In the genomic region with DNA sequence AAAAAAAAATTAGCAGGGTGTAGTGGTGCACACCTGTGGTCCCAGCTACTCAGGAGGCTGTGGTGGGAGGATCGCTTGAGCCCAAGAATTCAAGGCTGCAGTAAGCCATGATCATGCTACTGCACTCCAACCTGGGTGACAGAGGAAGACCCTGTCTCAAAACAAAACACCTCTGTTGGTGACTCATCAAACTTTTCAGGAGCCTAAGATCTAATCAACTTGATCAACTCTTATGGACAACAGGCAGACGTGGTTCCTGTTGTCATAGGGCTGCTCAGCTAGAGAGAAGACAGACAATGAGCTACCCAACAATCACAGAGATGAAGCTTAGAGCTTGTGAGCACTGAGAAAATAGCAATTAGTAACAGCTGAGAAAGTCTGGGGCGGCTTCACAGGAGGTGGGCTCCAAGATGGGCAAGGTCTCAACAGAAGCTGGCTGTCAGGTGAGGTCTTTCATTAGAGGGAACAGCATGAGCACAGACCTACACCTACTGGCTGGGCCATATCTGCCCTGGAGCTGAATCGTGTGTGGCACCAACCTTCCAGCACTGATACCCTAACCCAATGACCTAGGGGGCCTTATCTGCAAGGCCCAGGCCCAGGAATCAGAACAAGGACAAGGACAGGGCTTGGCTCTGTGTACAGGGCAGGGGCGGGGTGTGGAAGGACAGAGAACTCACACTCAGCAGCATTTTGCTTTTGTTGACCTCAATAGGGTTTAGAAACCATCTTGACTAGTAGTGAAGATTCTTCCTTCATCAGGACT, we compare ENCODE assay signal across 1 cellular context.
TF ChIP-seq lines count a peak whose summit lies in the region.

No MANE protein-coding gene starts in this region.

TF ChIP-seq in K562, 482 proteins besides CTCF, POLR2A, EP300 and RAD21 (continued from another document and continues in another):
- TF ChIP-seq SRSF3 (IDR thresholded peaks at IDR 0.05; ENCODE audit: insufficient read depth, low read length) (no peak), HLTF (IDR thresholded peaks at IDR 0.05) (no peak; the same call in 1 of the 2 replicates), RERE (CRISPR knock-in tag; IDR thresholded peaks at IDR 0.05; ENCODE audit: borderline replicate concordance) (no peak), CHCHD3 (CRISPR knock-in tag; IDR thresholded peaks at IDR 0.05) (no peak), ZC3H4 (CRISPR knock-in tag; IDR thresholded peaks at IDR 0.05; ENCODE audit: borderline replicate concordance) (no peak), RBM25 (IDR thresholded peaks at IDR 0.05; ENCODE audit: low read depth, low read length, severe bottlenecking) (no peak), CAMTA2 (CRISPR knock-in tag; conservative IDR thresholded peaks at IDR 0.05) (no peak), WHSC1 (IDR thresholded peaks at IDR 0.05; ENCODE audit: low read length) (no peak), ZNF175 (CRISPR knock-in tag; IDR thresholded peaks at IDR 0.05; ENCODE audit: low read depth) (no peak), ZNF76 (CRISPR knock-in tag; IDR thresholded peaks at IDR 0.05; ENCODE audit: borderline replicate concordance) (no peak), ZBTB17 (CRISPR knock-in tag; IDR thresholded peaks at IDR 0.05) (no peak), NFXL1 (CRISPR knock-in tag; IDR thresholded peaks at IDR 0.05) (no peak), LEF1 (IDR thresholded peaks at IDR 0.05) (0 out of 2 replicates have a peak, but pooled peaks have one; percentile 29), PTBP1 (IDR thresholded peaks at IDR 0.05; ENCODE audit: low read depth, low read length) (no peak), MCM7 (IDR thresholded peaks at IDR 0.05) (no peak), YBX1 (IDR thresholded peaks at IDR 0.05) (no peak), PHF21A (IDR thresholded peaks at IDR 0.05; ENCODE audit: borderline replicate concordance, low read depth) (no peak), NR2C2 (CRISPR knock-in tag; IDR thresholded peaks at IDR 0.05) (no peak), NR2C2 (tag; IDR thresholded peaks at IDR 0.05) (no peak), BRCA1 (IDR thresholded peaks at IDR 0.05) (no peak), BRCA1 (CRISPR knock-in tag; IDR thresholded peaks at IDR 0.05) (no peak), ZFP91 (CRISPR knock-in tag; IDR thresholded peaks at IDR 0.05) (no peak), MAFK (IDR thresholded peaks at IDR 0.05; ENCODE audit: low read length) (0 out of 2 replicates have a peak, but pooled peaks have one; percentile 9), USF1 (CRISPR knock-in tag; IDR thresholded peaks at IDR 0.05) (no peak), HNRNPK (IDR thresholded peaks at IDR 0.05; ENCODE audit: low read depth, low read length, poor library complexity, severe bottlenecking) (no peak), ZNF133 (CRISPR knock-in tag; IDR thresholded peaks at IDR 0.05) (no peak), FOXP1 (CRISPR knock-in tag; IDR thresholded peaks at IDR 0.05) (no peak), ZBED1 (IDR thresholded peaks at IDR 0.05) (no peak), MAX (CRISPR knock-in tag; IDR thresholded peaks at IDR 0.05) (no peak), GATAD2A (IDR thresholded peaks at IDR 0.05) (no peak), BRD9 (IDR thresholded peaks at IDR 0.05; ENCODE audit: low read depth, partially characterized antibody) (no peak), RHOXF2B (CRISPR knock-in tag; conservative IDR thresholded peaks at IDR 0.05) (no peak), ZKSCAN3 (CRISPR knock-in tag; IDR thresholded peaks at IDR 0.05) (no peak), PBX2 (CRISPR knock-in tag; IDR thresholded peaks at IDR 0.05; ENCODE audit: low read depth) (no peak), PBX2 (tag; conservative IDR thresholded peaks at IDR 0.05; ENCODE audit: low read depth) (no peak), ESRRA (IDR thresholded peaks at IDR 0.05; ENCODE audit: borderline replicate concordance, low read depth) (peak; percentile 72; the same call in 1 of the 2 replicates), PCBP2 (IDR thresholded peaks at IDR 0.05; ENCODE audit: low read depth, low read length, poor library complexity, severe bottlenecking) (no peak), NR4A1 (CRISPR knock-in tag; IDR thresholded peaks at IDR 0.05) (no peak), NR4A1 (tag; IDR thresholded peaks at IDR 0.05) (0 out of 2 replicates have a peak, but pooled peaks have one; percentile 32)
- TF ChIP-seq, protein P1, sequence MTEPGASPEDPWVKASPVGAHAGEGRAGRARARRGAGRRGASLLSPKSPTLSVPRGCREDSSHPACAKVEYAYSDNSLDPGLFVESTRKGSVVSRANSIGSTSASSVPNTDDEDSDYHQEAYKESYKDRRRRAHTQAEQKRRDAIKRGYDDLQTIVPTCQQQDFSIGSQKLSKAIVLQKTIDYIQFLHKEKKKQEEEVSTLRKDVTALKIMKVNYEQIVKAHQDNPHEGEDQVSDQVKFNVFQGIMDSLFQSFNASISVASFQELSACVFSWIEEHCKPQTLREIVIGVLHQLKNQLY (CRISPR knock-in tag; conservative IDR thresholded peaks at IDR 0.05) = no peak
- TF ChIP-seq, protein P2, sequence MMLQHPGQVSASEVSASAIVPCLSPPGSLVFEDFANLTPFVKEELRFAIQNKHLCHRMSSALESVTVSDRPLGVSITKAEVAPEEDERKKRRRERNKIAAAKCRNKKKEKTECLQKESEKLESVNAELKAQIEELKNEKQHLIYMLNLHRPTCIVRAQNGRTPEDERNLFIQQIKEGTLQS (IDR thresholded peaks at IDR 0.05) = 0 out of 2 replicates have a peak, but pooled peaks have one; percentile 30
- TF ChIP-seq, protein P2 (CRISPR knock-in tag; conservative IDR thresholded peaks at IDR 0.05) = no peak
- TF ChIP-seq, protein P3, sequence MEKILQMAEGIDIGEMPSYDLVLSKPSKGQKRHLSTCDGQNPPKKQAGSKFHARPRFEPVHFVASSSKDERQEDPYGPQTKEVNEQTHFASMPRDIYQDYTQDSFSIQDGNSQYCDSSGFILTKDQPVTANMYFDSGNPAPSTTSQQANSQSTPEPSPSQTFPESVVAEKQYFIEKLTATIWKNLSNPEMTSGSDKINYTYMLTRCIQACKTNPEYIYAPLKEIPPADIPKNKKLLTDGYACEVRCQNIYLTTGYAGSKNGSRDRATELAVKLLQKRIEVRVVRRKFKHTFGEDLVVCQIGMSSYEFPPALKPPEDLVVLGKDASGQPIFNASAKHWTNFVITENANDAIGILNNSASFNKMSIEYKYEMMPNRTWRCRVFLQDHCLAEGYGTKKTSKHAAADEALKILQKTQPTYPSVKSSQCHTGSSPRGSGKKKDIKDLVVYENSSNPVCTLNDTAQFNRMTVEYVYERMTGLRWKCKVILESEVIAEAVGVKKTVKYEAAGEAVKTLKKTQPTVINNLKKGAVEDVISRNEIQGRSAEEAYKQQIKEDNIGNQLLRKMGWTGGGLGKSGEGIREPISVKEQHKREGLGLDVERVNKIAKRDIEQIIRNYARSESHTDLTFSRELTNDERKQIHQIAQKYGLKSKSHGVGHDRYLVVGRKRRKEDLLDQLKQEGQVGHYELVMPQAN (IDR thresholded peaks at IDR 0.05; ENCODE audit: borderline replicate concordance) = no peak
- TF ChIP-seq, protein P4, sequence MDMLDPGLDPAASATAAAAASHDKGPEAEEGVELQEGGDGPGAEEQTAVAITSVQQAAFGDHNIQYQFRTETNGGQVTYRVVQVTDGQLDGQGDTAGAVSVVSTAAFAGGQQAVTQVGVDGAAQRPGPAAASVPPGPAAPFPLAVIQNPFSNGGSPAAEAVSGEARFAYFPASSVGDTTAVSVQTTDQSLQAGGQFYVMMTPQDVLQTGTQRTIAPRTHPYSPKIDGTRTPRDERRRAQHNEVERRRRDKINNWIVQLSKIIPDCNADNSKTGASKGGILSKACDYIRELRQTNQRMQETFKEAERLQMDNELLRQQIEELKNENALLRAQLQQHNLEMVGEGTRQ (CRISPR knock-in tag; IDR thresholded peaks at IDR 0.05) = no peak
- TF ChIP-seq, protein P5, sequence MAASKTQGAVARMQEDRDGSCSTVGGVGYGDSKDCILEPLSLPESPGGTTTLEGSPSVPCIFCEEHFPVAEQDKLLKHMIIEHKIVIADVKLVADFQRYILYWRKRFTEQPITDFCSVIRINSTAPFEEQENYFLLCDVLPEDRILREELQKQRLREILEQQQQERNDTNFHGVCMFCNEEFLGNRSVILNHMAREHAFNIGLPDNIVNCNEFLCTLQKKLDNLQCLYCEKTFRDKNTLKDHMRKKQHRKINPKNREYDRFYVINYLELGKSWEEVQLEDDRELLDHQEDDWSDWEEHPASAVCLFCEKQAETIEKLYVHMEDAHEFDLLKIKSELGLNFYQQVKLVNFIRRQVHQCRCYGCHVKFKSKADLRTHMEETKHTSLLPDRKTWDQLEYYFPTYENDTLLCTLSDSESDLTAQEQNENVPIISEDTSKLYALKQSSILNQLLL (CRISPR knock-in tag; IDR thresholded peaks at IDR 0.05; ENCODE audit: borderline replicate concordance) = no peak
